20 cellular contexts compared by ENCODE assay signal in genomic region chr7:102421706-102422105, GRCh38.
"Had no signal": no experiment of that assay in that cellular context is flagged by ENCODE, and none has a peak within 500 bp of the region (broad histone marks: within the 10 kb centered on the region; RNA-seq: fewer than 3 reads in every experiment).

No MANE protein-coding gene starts in this region.

- H3K9me3 ChIP-seq: esophagus squamous epithelium, left lung, psoas muscle, right lobe of liver, upper lobe of left lung had no signal

- H3K4me3 ChIP-seq: coronary artery, esophagus squamous epithelium, hepatocyte, left lung, psoas muscle, right lobe of liver, smooth muscle cell, upper lobe of left lung had no signal

- DNase-seq: activated CD4-positive, alpha-beta memory T cell treated with anti-CD3 and anti-CD28 coated beads for 36 hours; activated CD8-positive, alpha-beta memory T cell treated with anti-CD3 and anti-CD28 coated beads, Interleukin-2, amount 10 ng/mL, durations not matched to agents 7 days and 5 days; activated naive CD4-positive, alpha-beta T cell treated with anti-CD3 and anti-CD28 coated beads for 36 hours; activated T-cell treated with anti-CD3 and anti-CD28 coated beads, Interleukin-2, amount 50 U/mL, for 1 hour; central memory CD4-positive, alpha-beta T cell; esophagus squamous epithelium; kidney; left lung; mesenchymal stem cell; psoas muscle; right lobe of liver; stimulated activated naive CD8-positive, alpha-beta T cell treated with anti-CD3 and anti-CD28 coated beads, Interleukin-15, amount 100 ng/mL, for 72 hours; upper lobe of left lung had no signal

- H3K4me3 Mint-ChIP-seq: activated CD4-positive, alpha-beta memory T cell treated with anti-CD3 and anti-CD28 coated beads for 36 hours; activated CD8-positive, alpha-beta memory T cell treated with anti-CD3 and anti-CD28 coated beads, Interleukin-2, amount 10 ng/mL, durations not matched to agents 7 days and 5 days; activated naive CD4-positive, alpha-beta T cell treated with anti-CD3 and anti-CD28 coated beads for 36 hours; neural crest cell; stimulated activated naive CD8-positive, alpha-beta T cell treated with anti-CD3 and anti-CD28 coated beads, Interleukin-15, amount 100 ng/mL, for 72 hours had no signal

- H3K27me3 ChIP-seq: esophagus squamous epithelium, hepatocyte, left lung, right lobe of liver, upper lobe of left lung had no signal

- H3K27me3 Mint-ChIP-seq: activated CD4-positive, alpha-beta memory T cell treated with anti-CD3 and anti-CD28 coated beads for 36 hours; activated CD8-positive, alpha-beta memory T cell treated with anti-CD3 and anti-CD28 coated beads, Interleukin-2, amount 10 ng/mL, durations not matched to agents 7 days and 5 days; stimulated activated naive CD8-positive, alpha-beta T cell treated with anti-CD3 and anti-CD28 coated beads, Interleukin-15, amount 100 ng/mL, for 72 hours had no signal

- H3K4me1 ChIP-seq: psoas muscle, right lobe of liver had no signal

- H3K9me3 Mint-ChIP-seq: activated CD4-positive, alpha-beta memory T cell treated with anti-CD3 and anti-CD28 coated beads for 36 hours; activated naive CD4-positive, alpha-beta T cell treated with anti-CD3 and anti-CD28 coated beads for 36 hours; activated T-helper 2 cell treated with anti-CD3 and anti-CD28 coated beads, Interferon-gamma antibody, Interleukin-2, Interleukin-4, amounts not matched to agents 10 μg/mL and 5 μg/mL and 100 μg/mL, durations not matched to agents 14 hours and 24 hours and 36 hours; neural crest cell; stimulated activated naive CD8-positive, alpha-beta T cell treated with anti-CD3 and anti-CD28 coated beads, Interleukin-15, amount 100 ng/mL, for 72 hours; T-helper 2 cell treated with Interferon-gamma antibody and Interleukin-4, amounts not matched to agents 5 μg/mL and 100 μg/mL, for 36 hours had no signal

- H3K27ac ChIP-seq: coronary artery, esophagus squamous epithelium, hepatocyte, psoas muscle, right lobe of liver, VCaP had no signal

- ATAC-seq: activated CD8-positive, alpha-beta memory T cell treated with anti-CD3 and anti-CD28 coated beads, Interleukin-2, amount 10 ng/mL, durations not matched to agents 7 days and 5 days; left lung; psoas muscle; right lobe of liver; stimulated activated naive CD8-positive, alpha-beta T cell treated with anti-CD3 and anti-CD28 coated beads, Interleukin-15, amount 100 ng/mL, for 72 hours had no signal
